Comparison of ENCODE assay signal across 15 cellular contexts in genomic region chr4:22190855-22191254, GRCh38.
DNase-seq lines count a peak whose midpoint lies in the region; ATAC-seq, FAIRE-seq and TF ChIP-seq lines count a peak whose summit lies in the region.
"Had no signal": no experiment of that assay in that cellular context is flagged by ENCODE, and none has a peak within 500 bp of the region (broad histone marks: within the 10 kb centered on the region; RNA-seq: fewer than 3 reads in every experiment).

No MANE protein-coding gene starts in this region.

- ATAC-seq in GM21360 (IDR thresholded peaks at IDR 0.05; ENCODE audit: unreplicated experiment) (no peak), GM18870 (IDR thresholded peaks at IDR 0.05; ENCODE audit: unreplicated experiment) (no peak)
- ATAC-seq: body of pancreas had no signal

- peak; percentile 60 for FAIRE-seq in HTR-8/SVneo (lab: Jason Lieb, UNC)
- FAIRE-seq: islet of Langerhans had no signal

- no peak overlapping the region for H3K27ac ChIP-seq in brain microvascular endothelial cell
- H3K27ac ChIP-seq: body of pancreas, epithelial cell of prostate, VCaP had no signal

- no peak overlapping the region for H3K4me3 ChIP-seq in AG09309 (ENCODE audit: control insufficient read depth, low read depth, low read length)
- no peak overlapping the region for H3K4me3 ChIP-seq in brain microvascular endothelial cell (ENCODE audit: low read depth, low read length)
- H3K4me3 ChIP-seq in HAP-1: no peak overlapping the region
- H3K4me3 ChIP-seq: body of pancreas had no signal

- H3K27me3 ChIP-seq in brain microvascular endothelial cell (replicated peaks) (no peaks in the 10 kb centered on the region), HAP-1 (ENCODE audit: low read depth) (no peaks in the 10 kb centered on the region)
- H3K27me3 ChIP-seq: body of pancreas had no signal

- DNase-seq in AG09309 (ENCODE audit: low read depth) (peak; percentile 42), HTR-8/SVneo (ENCODE audit: insufficient read length, low spot score) (peak; percentile 77), brain microvascular endothelial cell (peak; percentile 90), kidney tubule cell (ENCODE audit: low spot score) (peak; percentile 94), GM19240 (ENCODE audit: insufficient read length, low spot score) (no peak), HAP-1 (ENCODE audit: low spot score in 2 of 2) (no peak)
- DNase-seq: body of pancreas; CD4-positive, CD25-positive, alpha-beta regulatory T cell; Karpas-422; stimulated activated CD4-positive, alpha-beta T cell treated with anti-CD3 and anti-CD28 coated beads, Interleukin-12 subunit alpha, Interleukin-12 subunit beta, amount 100 ng/mL, for 4 hours had no signal

- H3K9me3 ChIP-seq in HAP-1: no peaks in the 10 kb centered on the region
- H3K9me3 ChIP-seq: body of pancreas had no signal

- TF ChIP-seq CTCF in AG09309 (IDR thresholded peaks at IDR 0.05; ENCODE audit: control insufficient read depth, insufficient read depth, low read depth, low read length, missing control alignments): no peak
- no peak for TF ChIP-seq CTCF in brain microvascular endothelial cell (IDR thresholded peaks at IDR 0.05; ENCODE audit: low read depth, low read length, missing control alignments)

- in situ Hi-C loops in brain microvascular endothelial cell (cut with HindIII; ENCODE audit: low pct_ligation_motif_present, low sequenced_read_pairs): no loop called here
- in situ Hi-C loops in HAP-1 (cut with MboI; ENCODE audit: low sequenced_read_pairs): no loop called here

- H3K4me1 ChIP-seq in HAP-1: no peaks in the 10 kb centered on the region
- H3K4me1 ChIP-seq: body of pancreas had no signal

- H3K36me3 ChIP-seq in brain microvascular endothelial cell (replicated peaks) (no peaks in the 10 kb centered on the region), HAP-1 (replicated peaks) (no peaks in the 10 kb centered on the region)

Comparison
In these comparisons a context has a peak if more than half of its experiments do, and no peak if none do; other contexts are left out.
1. DNase-seq: peak in AG09309 (single experiment), HTR-8/SVneo (single experiment), brain microvascular endothelial cell (single experiment) and kidney tubule cell (single experiment); none in GM19240 (single experiment) and HAP-1 (0 of 2).